ENCODE assay signal across 21 cellular contexts in genomic region chr9:110389148-110389783, GRCh38. TPM values are rescaled to one million over a fixed set of nuclear protein-coding genes. Genes with fewer than 3 reads are reported as not detected.
"Had no signal": no experiment of that assay in that cellular context is flagged by ENCODE, and none has a peak within 500 bp of the region (broad histone marks: within the 10 kb centered on the region; RNA-seq: fewer than 3 reads in every experiment).

No MANE protein-coding gene starts in this region.

- H3K36me3 ChIP-seq: cardiac muscle cell, left lung, pancreas had no signal

- H3K4me3 ChIP-seq: cardiac muscle cell, left lung, lower lobe of right lung, pancreas, psoas muscle, smooth muscle cell, tibial artery had no signal

- H3K9me3 ChIP-seq: left lung, lower lobe of right lung, pancreas, psoas muscle, tibial artery had no signal

- H3K4me1 ChIP-seq: foreskin keratinocyte, left lung, lower lobe of right lung, psoas muscle, tibial artery had no signal

- DNase-seq: effector CD4-positive, alpha-beta T cell; endodermal cell; erythroblast; foreskin keratinocyte; left lung; lower lobe of right lung; naive B cell; occipital lobe; pancreas; psoas muscle; stimulated activated CD4-positive, alpha-beta T cell treated with anti-CD3 and anti-CD28 coated beads, Interleukin-4, amount 100 ng/mL, for 1 hour; stimulated activated CD8-positive, alpha-beta memory T cell treated with anti-CD3 and anti-CD28 coated beads, Interleukin-4, amount 100 ng/mL, for 48 hours; tibial artery had no signal

- ATAC-seq: foreskin keratinocyte; left lung; lower lobe of right lung; pancreas; psoas muscle; stimulated activated effector memory CD8-positive, alpha-beta T cell treated with anti-CD3 and anti-CD28 coated beads, Interleukin-12 subunit alpha, Interleukin-12 subunit beta, amount 100 ng/mL, for 72 hours had no signal

- FAIRE-seq: endothelial cell of umbilical vein had no signal

- H3K27ac ChIP-seq: cardiac muscle cell, foreskin keratinocyte, left lung, lower lobe of right lung, pancreas, psoas muscle, tibial artery had no signal

- H3K27me3 ChIP-seq: cardiac muscle cell, left lung, pancreas, tibial artery had no signal

RNA-seq across cellular contexts. Expression of gene TXNDC8, which starts 51.6 kb away (rescaled TPM):
- total RNA-seq: cardiac muscle cell, endodermal cell, endothelial cell of umbilical vein, foreskin keratinocyte, kidney epithelial cell, left lung, lower lobe of right lung, mesothelial cell of epicardium, occipital lobe, pancreas, psoas muscle, smooth muscle cell, temporal lobe, ureter had no signal
- polyA plus RNA-seq: cardiac muscle cell, endothelial cell of umbilical vein, foreskin keratinocyte, pancreas, psoas muscle, smooth muscle cell had no signal
